In the genomic region with DNA sequence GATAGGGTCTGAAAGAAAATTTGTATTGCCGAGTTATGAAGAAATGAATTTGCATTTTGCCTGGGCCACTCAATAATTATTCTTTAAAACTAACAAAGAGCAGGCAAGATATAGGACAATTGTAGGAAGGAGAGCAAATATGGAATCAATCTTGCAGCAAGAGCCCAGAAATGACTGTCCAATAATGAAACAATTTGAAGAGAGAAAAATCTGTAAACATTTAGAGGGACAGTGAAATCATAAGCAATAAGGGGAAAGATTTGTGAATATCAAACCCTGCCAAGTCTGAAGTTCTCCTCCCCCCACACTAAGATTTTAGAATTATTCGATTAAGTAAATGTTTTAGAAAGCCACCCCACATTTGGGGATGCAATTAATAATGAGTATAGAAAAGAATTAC, we compare ENCODE assay signal across 29 cellular contexts.
"Had no signal": no experiment of that assay in that cellular context is flagged by ENCODE, and none has a peak within 500 bp of the region (broad histone marks: within the 10 kb centered on the region; RNA-seq: fewer than 3 reads in every experiment).

No MANE protein-coding gene starts in this region.

- H3K4me1 ChIP-seq: ascending aorta, gastroesophageal sphincter, heart right ventricle had no signal

- H3K9me3 ChIP-seq: ascending aorta, gastroesophageal sphincter, heart right ventricle had no signal

- DNase-seq: activated CD4-positive, alpha-beta memory T cell treated with anti-CD3 and anti-CD28 coated beads, Interleukin-2, amount 10 ng/mL, durations not matched to agents 7 days and 5 days; activated CD4-positive, alpha-beta T cell treated with anti-CD3 and anti-CD28 coated beads for 36 hours; activated CD4-positive, alpha-beta T cell treated with anti-CD3 and anti-CD28 coated beads, Interleukin-2, amount 10 ng/mL, durations not matched to agents 24 days and 14 days; activated CD4-positive, CD25-positive, alpha-beta regulatory T cell; activated CD4-positive, CD25-positive, alpha-beta regulatory T cell treated with anti-CD3 and anti-CD28 coated beads, Interleukin-2, amount 50 U/mL, for 72 hours; activated CD8-positive, alpha-beta memory T cell treated with anti-CD3 and anti-CD28 coated beads, Interleukin-2, amount 50 U/mL, for 48 hours; activated gamma-delta T cell; activated naive CD4-positive, alpha-beta T cell; activated naive CD4-positive, alpha-beta T cell treated with anti-CD3 and anti-CD28 coated beads, Interleukin-2, amount 10 ng/mL, durations not matched to agents 7 days and 5 days; activated naive CD8-positive, alpha-beta T cell treated with anti-CD3 and anti-CD28 coated beads, Interleukin-2, amount 10 ng/mL, durations not matched to agents 7 days and 5 days; activated T-cell treated with anti-CD3 and anti-CD28 coated beads for 4 hours; activated T-cell treated with anti-CD3 and anti-CD28 coated beads, Interleukin-2, amount 50 U/mL, for 24 hours; activated T-cell treated with anti-CD3 and anti-CD28 coated beads, Interleukin-2, amount 50 U/mL, for 72 hours; brain microvascular endothelial cell; caudate nucleus; cortex of kidney; dermis blood vessel endothelial cell; effector CD8-positive, alpha-beta T cell; foreskin melanocyte; heart right ventricle; T-helper 1 cell; T-helper 17 cell; T1000; WERI-Rb-1 had no signal

- H3K27me3 Mint-ChIP-seq: activated CD4-positive, alpha-beta T cell treated with anti-CD3 and anti-CD28 coated beads for 36 hours; activated CD4-positive, alpha-beta T cell treated with anti-CD3 and anti-CD28 coated beads, Interleukin-2, amount 10 ng/mL, durations not matched to agents 24 days and 14 days; activated T-cell treated with anti-CD3 and anti-CD28 coated beads, Interleukin-2, amount 50 U/mL, for 24 hours had no signal

- H3K36me3 Mint-ChIP-seq: activated naive CD4-positive, alpha-beta T cell treated with anti-CD3 and anti-CD28 coated beads, Interleukin-2, amount 10 ng/mL, durations not matched to agents 7 days and 5 days; activated naive CD4-positive, alpha-beta T cell treated with anti-CD3 and anti-CD28 coated beads, Interleukin-2, amount 50 U/mL, for 72 hours; activated naive CD8-positive, alpha-beta T cell treated with anti-CD3 and anti-CD28 coated beads, Interleukin-2, amount 10 ng/mL, durations not matched to agents 7 days and 5 days had no signal

- H3K27ac ChIP-seq: ascending aorta, brain microvascular endothelial cell, gastroesophageal sphincter, heart right ventricle, WERI-Rb-1 had no signal

- ATAC-seq: activated CD4-positive, alpha-beta T cell treated with anti-CD3 and anti-CD28 coated beads for 36 hours; activated naive CD4-positive, alpha-beta T cell treated with anti-CD3 and anti-CD28 coated beads, Interleukin-2, amount 50 U/mL, for 72 hours; activated T-cell treated with anti-CD3 and anti-CD28 coated beads, Interleukin-2, amount 50 U/mL, for 72 hours; esophagus mucosa; gastroesophageal sphincter; heart right ventricle; T-helper 17 cell had no signal

- H3K4me1 Mint-ChIP-seq: activated CD4-positive, alpha-beta memory T cell treated with anti-CD3 and anti-CD28 coated beads, Interleukin-2, amount 10 ng/mL, durations not matched to agents 7 days and 5 days; activated CD4-positive, alpha-beta T cell treated with anti-CD3 and anti-CD28 coated beads for 36 hours; activated CD4-positive, alpha-beta T cell treated with anti-CD3 and anti-CD28 coated beads, Interleukin-2, amount 10 ng/mL, durations not matched to agents 24 days and 14 days; activated naive CD4-positive, alpha-beta T cell treated with anti-CD3 and anti-CD28 coated beads, Interleukin-2, amount 10 ng/mL, durations not matched to agents 7 days and 5 days; activated naive CD8-positive, alpha-beta T cell treated with anti-CD3 and anti-CD28 coated beads, Interleukin-2, amount 10 ng/mL, durations not matched to agents 7 days and 5 days; T-helper 17 cell had no signal

- H3K9me3 Mint-ChIP-seq: activated CD4-positive, alpha-beta memory T cell treated with anti-CD3 and anti-CD28 coated beads, Interleukin-2, amount 10 ng/mL, durations not matched to agents 7 days and 5 days; activated CD4-positive, alpha-beta T cell treated with anti-CD3 and anti-CD28 coated beads, Interleukin-2, amount 10 ng/mL, durations not matched to agents 24 days and 14 days; activated naive CD4-positive, alpha-beta T cell treated with anti-CD3 and anti-CD28 coated beads, Interleukin-2, amount 50 U/mL, for 72 hours; activated naive CD8-positive, alpha-beta T cell treated with anti-CD3 and anti-CD28 coated beads, Interleukin-2, amount 10 ng/mL, durations not matched to agents 7 days and 5 days; activated T-cell treated with anti-CD3 and anti-CD28 coated beads, Interleukin-2, amount 50 U/mL, for 24 hours; activated T-cell treated with anti-CD3 and anti-CD28 coated beads, Interleukin-2, amount 50 U/mL, for 72 hours; T-helper 2 cell treated with Interferon-gamma antibody and Interleukin-4, amounts not matched to agents 5 μg/mL and 100 μg/mL, for 36 hours had no signal

- H3K36me3 ChIP-seq: ascending aorta, brain microvascular endothelial cell, WERI-Rb-1 had no signal

- H3K4me3 Mint-ChIP-seq: activated CD4-positive, alpha-beta memory T cell treated with anti-CD3 and anti-CD28 coated beads, Interleukin-2, amount 10 ng/mL, durations not matched to agents 7 days and 5 days; activated CD4-positive, alpha-beta T cell treated with anti-CD3 and anti-CD28 coated beads for 36 hours; activated CD4-positive, alpha-beta T cell treated with anti-CD3 and anti-CD28 coated beads, Interleukin-2, amount 10 ng/mL, durations not matched to agents 24 days and 14 days; activated naive CD4-positive, alpha-beta T cell treated with anti-CD3 and anti-CD28 coated beads, Interleukin-2, amount 10 ng/mL, durations not matched to agents 7 days and 5 days; activated naive CD8-positive, alpha-beta T cell treated with anti-CD3 and anti-CD28 coated beads, Interleukin-2, amount 10 ng/mL, durations not matched to agents 7 days and 5 days; activated T-cell treated with anti-CD3 and anti-CD28 coated beads, Interleukin-2, amount 50 U/mL, for 24 hours; activated T-cell treated with anti-CD3 and anti-CD28 coated beads, Interleukin-2, amount 50 U/mL, for 72 hours; T-helper 17 cell; T-helper 2 cell treated with Interferon-gamma antibody and Interleukin-4, amounts not matched to agents 5 μg/mL and 100 μg/mL, for 36 hours had no signal

- H3K4me3 ChIP-seq: ascending aorta, gastroesophageal sphincter, heart right ventricle had no signal

- H3K27ac Mint-ChIP-seq: activated CD4-positive, alpha-beta memory T cell treated with anti-CD3 and anti-CD28 coated beads, Interleukin-2, amount 10 ng/mL, durations not matched to agents 7 days and 5 days; activated CD4-positive, alpha-beta T cell treated with anti-CD3 and anti-CD28 coated beads for 36 hours; activated CD4-positive, alpha-beta T cell treated with anti-CD3 and anti-CD28 coated beads, Interleukin-2, amount 10 ng/mL, durations not matched to agents 24 days and 14 days; activated naive CD4-positive, alpha-beta T cell treated with anti-CD3 and anti-CD28 coated beads, Interleukin-2, amount 10 ng/mL, durations not matched to agents 7 days and 5 days; activated naive CD4-positive, alpha-beta T cell treated with anti-CD3 and anti-CD28 coated beads, Interleukin-2, amount 50 U/mL, for 72 hours; activated naive CD8-positive, alpha-beta T cell treated with anti-CD3 and anti-CD28 coated beads, Interleukin-2, amount 10 ng/mL, durations not matched to agents 7 days and 5 days; activated T-cell treated with anti-CD3 and anti-CD28 coated beads, Interleukin-2, amount 50 U/mL, for 24 hours; activated T-cell treated with anti-CD3 and anti-CD28 coated beads, Interleukin-2, amount 50 U/mL, for 72 hours; T-helper 17 cell; T-helper 2 cell treated with Interferon-gamma antibody and Interleukin-4, amounts not matched to agents 5 μg/mL and 100 μg/mL, for 36 hours had no signal

- H3K27me3 ChIP-seq: ascending aorta, brain microvascular endothelial cell, gastroesophageal sphincter, heart right ventricle had no signal
